In the genomic region with DNA sequence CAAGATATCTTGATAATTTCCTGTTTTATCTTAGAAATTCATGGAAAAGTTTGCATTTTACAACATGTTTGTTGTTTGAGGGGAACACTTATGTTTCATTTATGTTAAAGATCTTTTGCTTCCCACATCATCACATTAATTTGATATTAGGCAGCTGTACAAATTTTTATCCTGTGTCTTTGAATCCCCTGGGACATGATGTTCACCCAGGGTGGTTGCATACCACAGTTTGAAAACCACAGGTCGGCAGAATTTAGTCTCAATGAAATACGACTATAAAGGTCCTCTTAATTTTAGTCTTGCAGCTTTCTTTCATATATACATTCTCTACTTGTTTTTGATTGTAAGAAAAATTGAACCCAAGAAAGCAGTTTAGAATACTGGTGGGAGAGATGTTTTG, we compare ENCODE assay signal across 13 cellular contexts.
"Had no signal": no experiment of that assay in that cellular context is flagged by ENCODE, and none has a peak within 500 bp of the region (broad histone marks: within the 10 kb centered on the region; RNA-seq: fewer than 3 reads in every experiment).

No MANE protein-coding gene starts in this region.

- H3K27ac Mint-ChIP-seq: memory B cell had no signal

- H3K4me3 ChIP-seq: heart right ventricle, left lung, vagina had no signal

- H3K27me3 Mint-ChIP-seq: activated naive CD8-positive, alpha-beta T cell treated with anti-CD3 and anti-CD28 coated beads, Interleukin-2, amount 10 ng/mL, durations not matched to agents 7 days and 5 days; memory B cell had no signal

- H3K27me3 ChIP-seq: heart right ventricle, left lung, vagina had no signal

- H3K27ac ChIP-seq: heart right ventricle, left lung, vagina had no signal

- H3K9me3 ChIP-seq: heart right ventricle, left lung, vagina had no signal

- DNase-seq: activated CD4-positive, alpha-beta T cell treated with anti-CD3 and anti-CD28 coated beads, Interleukin-2, amount 50 U/mL, for 4 hours; activated CD4-positive, CD25-positive, alpha-beta regulatory T cell treated with anti-CD3 and anti-CD28 coated beads, Interleukin-2, amount 50 U/mL, for 72 hours; activated effector memory CD4-positive, alpha-beta T cell treated with anti-CD3 and anti-CD28 coated beads, Interleukin-2, amount 50 U/mL, for 16 hours; activated naive CD8-positive, alpha-beta T cell treated with anti-CD3 and anti-CD28 coated beads, Interleukin-2, amount 10 ng/mL, durations not matched to agents 7 days and 5 days; activated T-cell treated with anti-CD3 and anti-CD28 coated beads, Interleukin-2, amount 50 U/mL, for 4 hours; aorta; foreskin melanocyte; heart right ventricle; islet precursor cell; left lung; stimulated activated CD4-positive, alpha-beta T cell treated with anti-CD3 and anti-CD28 coated beads, Interleukin-2, amount 100 ng/mL, for 48 hours had no signal

- H3K36me3 ChIP-seq: vagina had no signal

- ATAC-seq: activated T-cell treated with anti-CD3 and anti-CD28 coated beads, Interleukin-2, amount 50 U/mL, for 4 hours; heart right ventricle; left lung had no signal

- H3K9me3 Mint-ChIP-seq: activated naive CD8-positive, alpha-beta T cell treated with anti-CD3 and anti-CD28 coated beads, Interleukin-2, amount 10 ng/mL, durations not matched to agents 7 days and 5 days; activated T-cell treated with anti-CD3 and anti-CD28 coated beads, Interleukin-2, amount 50 U/mL, for 4 hours; memory B cell had no signal

- H3K4me3 Mint-ChIP-seq: activated naive CD8-positive, alpha-beta T cell treated with anti-CD3 and anti-CD28 coated beads, Interleukin-2, amount 10 ng/mL, durations not matched to agents 7 days and 5 days; activated T-cell treated with anti-CD3 and anti-CD28 coated beads, Interleukin-2, amount 50 U/mL, for 4 hours; memory B cell had no signal
